Comparison of ENCODE assay signal across 9 cellular contexts in the genomic region with DNA sequence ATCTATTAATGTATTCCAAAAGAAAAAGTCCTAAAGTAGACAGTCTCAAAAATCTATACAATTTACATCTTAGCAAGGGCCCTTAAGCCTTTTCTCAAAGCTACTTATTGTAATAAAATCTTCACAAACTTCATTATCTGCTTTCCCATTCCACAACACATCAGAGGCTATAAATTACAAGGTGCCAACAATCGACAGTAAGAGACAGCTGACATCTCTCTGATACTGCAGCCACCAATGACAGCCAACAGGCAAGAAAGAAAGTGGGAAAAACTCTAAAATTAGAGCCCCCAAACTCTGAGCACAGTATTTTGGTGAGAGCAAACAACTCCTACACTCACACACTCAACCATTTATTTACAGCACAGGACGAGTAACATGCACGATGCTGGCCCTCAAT. TPM values are rescaled to one million over a fixed set of nuclear protein-coding genes. Genes with fewer than 3 reads are reported as not detected.
DNase-seq lines count a peak whose midpoint lies in the region; ATAC-seq, FAIRE-seq and TF ChIP-seq lines count a peak whose summit lies in the region.
"Had no signal": no experiment of that assay in that cellular context is flagged by ENCODE, and none has a peak within 500 bp of the region (broad histone marks: within the 10 kb centered on the region; RNA-seq: fewer than 3 reads in every experiment).

No MANE protein-coding gene starts in this region.

- POLR2A ChIA-PET in A549 (lab: Yijun Ruan, JAX) = no interaction called here
- POLR2A ChIA-PET in HEK293 (lab: Yijun Ruan, JAX) = interaction anchor here (1.0 kb wide), 2 partner anchors 26 to 288 kb away, joined by 3 read pairs; no protein-coding TSS in a partner anchor
- POLR2A ChIA-PET in K562 (lab: Yijun Ruan, JAX) = interaction anchor here (0.6 to 1.1 kb wide), 2 partner anchors 11 to 1114 kb away, joined by 3 to 4 read pairs; no protein-coding TSS in a partner anchor

- TF ChIP-seq RAD21 in A549 (conservative IDR thresholded peaks at IDR 0.05 in 1 of 2, IDR thresholded peaks at IDR 0.05 in 1 of 2) = no peak
- no peak for TF ChIP-seq RAD21 in K562 (CRISPR knock-in tag; conservative IDR thresholded peaks at IDR 0.05 in 1 of 2, IDR thresholded peaks at IDR 0.05 in 1 of 2)

- in situ Hi-C loops in K562 (cut with MboI) = no loop called here

- H3K4me1 ChIP-seq in A549 (peaks cover 11% of the 10 kb centered on the region; the same call in 2 of the 3 replicates), HEK293 (ENCODE audit: control insufficient read depth, insufficient read depth, low read length) (peaks cover 14% of the 10 kb centered on the region; the same call in 1 of the 2 replicates), K562 (replicated peaks in 1 of 2; ENCODE audit: control insufficient read depth in 2 of 2, insufficient read depth in 2 of 2, low read length in 2 of 2) (peaks cover 13 to 14% of the 10 kb centered on the region in 2 experiments; a peak in 4 of 5 replicates), muscle layer of duodenum (ENCODE audit: control insufficient read depth in 1 of 2, insufficient read depth in 2 of 2, low read length in 2 of 2) (peaks cover 5 to 6% of the 10 kb centered on the region in 2 donors)

- peak overlapping the region; percentile 21; the same call in 1 of the 2 replicates for H2AFZ ChIP-seq in K562 (ENCODE audit: low read depth, low read length)

- H3K9me3 ChIP-seq in A549 (no peaks in the 10 kb centered on the region), HEK293 (ENCODE audit: control insufficient read depth, insufficient read depth, low read depth, low read length) (no peaks in the 10 kb centered on the region), K562 (replicated peaks; ENCODE audit: control insufficient read depth, insufficient read depth, low read depth, low read length) (no peaks in the 10 kb centered on the region), muscle layer of duodenum (ENCODE audit: control insufficient read depth in 1 of 2, low read length in 2 of 2) (no peaks in the 10 kb centered on the region)

- H3K9me1 ChIP-seq in K562 (ENCODE audit: control insufficient read depth, insufficient read depth, low read length) = no peaks in the 10 kb centered on the region

- no peak for ATAC-seq in A549
- ATAC-seq in K562 = peak; percentile 10; the same call in 2 of the 3 replicates
- no peak for ATAC-seq in HG02610 (IDR thresholded peaks at IDR 0.05; ENCODE audit: unreplicated experiment)
- ATAC-seq in HG02588 (IDR thresholded peaks at IDR 0.05; ENCODE audit: unreplicated experiment) = no peak

- H3K36me3 ChIP-seq in HEK293 (ENCODE audit: control insufficient read depth in 2 of 2, insufficient read depth in 1 of 2, low read length in 2 of 2) (peaks cover 3 to 41% of the 10 kb centered on the region in 2 experiments; a peak in 2 of 3 replicates), K562 (ENCODE audit: control insufficient read depth, insufficient read depth, low read length) (peaks cover 33% of the 10 kb centered on the region), muscle layer of duodenum (ENCODE audit: control insufficient read depth in 1 of 2, insufficient read depth in 2 of 2, low read length in 2 of 2) (peaks cover 21 to 23% of the 10 kb centered on the region in 2 donors)

- H3K79me2 ChIP-seq in K562 (ENCODE audit: control insufficient read depth, insufficient read depth, low read length) = peaks cover 25% of the 10 kb centered on the region

- no peak for TF ChIP-seq POLR2A in A549 (IDR thresholded peaks at IDR 0.05; ENCODE audit: low read length)
- TF ChIP-seq POLR2A in K562 (conservative IDR thresholded peaks at IDR 0.05) = no peak

- H3K4me3 ChIP-seq in A549 (no peak overlapping the region), HEK293 (ENCODE audit: low read depth, low read length) (no peak overlapping the region), K562 (peak overlapping the region; percentile 56; the same call in 1 of the 2 replicates), muscle layer of duodenum (ENCODE audit: low read depth in 1 of 2, low read length in 2 of 2) (peak overlapping the region; percentile 46 to 80)

- H3K27me3 ChIP-seq in K562 (ENCODE audit: control insufficient read depth in 2 of 2, insufficient read depth in 2 of 2, low read length in 2 of 2) (no peaks in the 10 kb centered on the region), muscle layer of duodenum (ENCODE audit: low read depth, low read length) (no peaks in the 10 kb centered on the region)

- TF ChIP-seq EP300 in A549 (IDR thresholded peaks at IDR 0.05) = no peak
- peak; percentile 24; the same call in 1 of the 2 replicates for TF ChIP-seq EP300 in K562 (IDR thresholded peaks at IDR 0.05; ENCODE audit: low read length)

- CTCF ChIA-PET in A549 (lab: Yijun Ruan, JAX) (interaction anchor here (0.8 to 4.2 kb wide), 13 partner anchors 11 to 314 kb away, joined by 3 to 32 read pairs (median 3); a partner anchor contains a TSS), HEK293 (lab: Yijun Ruan, JAX) (interaction anchor here (0.6 to 4.9 kb wide), 10 partner anchors 10 to 494 kb away, joined by 3 to 28 read pairs (median 3); no protein-coding TSS in a partner anchor), K562 (lab: Yijun Ruan, JAX; ENCODE audit: low intra/inter-chr PET ratio) (no interaction called here)

- peak overlapping the region in 1 of 2 experiments; percentile 76; a peak in 2 of 4 replicates for H3K9ac ChIP-seq in K562 (ENCODE audit: insufficient read depth in 1 of 2, low read depth in 2 of 2, low read length in 2 of 2)

- no TSS peak for BruUV-seq in K562 (replicated peaks; lab: Mats Ljungman, UMichigan)

- FAIRE-seq in A549 (lab: Jason Lieb, UNC) = no peak
- no peak for FAIRE-seq in K562 (lab: Jason Lieb, UNC)

- intact Hi-C loops in K562 (cut with micrococcal nuclease) = no loop called here

- DNase-seq in A549 (ENCODE audit: low read depth in 1 of 2, low spot score in 1 of 2) (no peak), K562 (ENCODE audit: extremely low read depth in 1 of 4, low spot score in 3 of 4) (peak in 2 of 4 experiments; percentile 39 to 56), NCI-H748 treated with DMSO at 0.1 percent for 48 hours (lab: John Stamatoyannopoulos, UW) (no peak), COR-L47 (lab: John Stamatoyannopoulos, UW) (no peak)

- WGBS in A549 (ENCODE audit: missing lambda C conversion rate) = 75% methylated on average over 3 of the region's 3 CpGs
- WGBS in K562 (ENCODE audit: insufficient coverage, low coverage, missing lambda C conversion rate) = 0% methylated on average over 3 of the region's 3 CpGs

- H4K20me1 ChIP-seq in K562 (replicated peaks; ENCODE audit: control insufficient read depth, insufficient read depth, low read length) = no peaks in the 10 kb centered on the region

- H3K27ac ChIP-seq in A549 (no peak overlapping the region), HEK293 (ENCODE audit: extremely low read depth, low read depth, low read length) (no peak overlapping the region), K562 (ENCODE audit: extremely low read depth, low read depth, low read length) (peak overlapping the region; percentile 3; the same call in 2 of the 3 replicates), muscle layer of duodenum (ENCODE audit: low read length) (peak overlapping the region; percentile 70)

- no peak for TF ChIP-seq CTCF in A549 (IDR thresholded peaks at IDR 0.05)
- TF ChIP-seq CTCF in HEK293 (tag by site-specific recombination; IDR thresholded peaks at IDR 0.05) = no peak
- no peak for TF ChIP-seq CTCF in K562 (IDR thresholded peaks at IDR 0.05 in 2 of 3, conservative IDR thresholded peaks at IDR 0.05 in 1 of 3; ENCODE audit: insufficient read depth in 2 of 3, low read depth in 1 of 3, low read length in 3 of 3)

- H3K4me2 ChIP-seq in A549 (peak overlapping the region; percentile 88), K562 (ENCODE audit: insufficient read depth, low read length) (peak overlapping the region; percentile 68)

RNA-seq across cellular contexts. Expression of a gene that starts 2.2 kb away (rescaled TPM):
- polyA plus RNA-seq in A549 (2011; rRNA removed) (17.6 and 22.2 TPM in 2 replicates), A549 (2017; fragmentation: RNase III; extraction: RNeasy Plus Mini Kit Qiagen cat#74134 plus additional on column Dnase treatment) (9.0 to 9.7 TPM (median 9.7 TPM) in 3 replicates), K562 (2011; rRNA removed) (22.2 and 22.8 TPM in 2 replicates), K562 (2014; fragmentation: Illumina TruSeq; extraction: Trizol) (10.8 and 12.0 TPM in 2 replicates), K562 (2014; fragmentation: Nextera tagmentation; extraction: Ambion mirVana) (1 to 10 TPM; 2.1 to 3.2 TPM), K562 (2014; rRNA removed) (9.8 and 15.0 TPM in 2 replicates)
- 9.0 and 10.3 TPM in 2 replicates for polyA plus RNA-seq in A549 (2012; cell fraction: cytosol; rRNA removed)
- 23.9 and 24.6 TPM in 2 replicates for polyA plus RNA-seq in A549 (2012; cell fraction: nucleus; rRNA removed)
- polyA minus RNA-seq in A549 (2011; rRNA and poly(A)+ RNA removed) = 33.9 and 38.9 TPM in 2 replicates
- total RNA-seq in K562 (2011; cell fraction: chromatin; rRNA removed; ENCODE audit: low replicate concordance) = 59.6 and 73.4 TPM in 2 replicates
- total RNA-seq in K562 (2011; cell fraction: nucleolus; rRNA removed) = 47.6 and 52.5 TPM in 2 replicates
- 56.4 and 62.1 TPM in 2 replicates for total RNA-seq in K562 (2011; cell fraction: nucleoplasm; rRNA removed)
- total RNA-seq in K562 (2014; rRNA removed) (5.2 and 6.7 TPM in 2 replicates), K562 (2014; rRNA removed; fragmentation: Illumina TruSeq; extraction: Trizol) (7.2 and 7.3 TPM in 2 replicates), K562 (2015; rRNA removed; fragmentation: Illumina TruSeq; extraction: Trizol) (6.1 and 6.3 TPM in 2 replicates), K562 (2021) (13.0 and 13.7 TPM in 2 replicates)
- 23.9 and 26.3 TPM in 2 replicates for polyA plus RNA-seq in K562 (2011; cell fraction: cytosol; rRNA removed)
- 35.0 and 39.9 TPM in 2 replicates for polyA plus RNA-seq in K562 (2011; cell fraction: nucleus; rRNA removed)
- 6.7 and 7.5 TPM in 2 replicates for polyA plus RNA-seq in K562 (2012)
- polyA minus RNA-seq in K562 (2011; rRNA and poly(A)+ RNA removed) = 20.3 and 23.9 TPM in 2 replicates
- polyA minus RNA-seq in K562 (2011; cell fraction: cytosol; rRNA and poly(A)+ RNA removed) = 8.4 and 14.6 TPM in 2 replicates
- polyA minus RNA-seq in K562 (2011; cell fraction: nucleus; rRNA and poly(A)+ RNA removed) = 18.8 and 22.4 TPM in 2 replicates

RNA-seq across cellular contexts. Expression of a gene that starts 15.7 kb away (rescaled TPM):
- polyA plus RNA-seq in A549 (2011; rRNA removed) (not detected in 2 replicates), A549 (2017; fragmentation: RNase III; extraction: RNeasy Plus Mini Kit Qiagen cat#74134 plus additional on column Dnase treatment) (not detected in 3 replicates), K562 (2011; rRNA removed) (not detected in 2 replicates), K562 (2014; fragmentation: Illumina TruSeq; extraction: Trizol) (not detected in 2 replicates), K562 (2014; fragmentation: Nextera tagmentation; extraction: Ambion mirVana) (not detected), K562 (2014; rRNA removed) (not detected in 2 replicates)
- not detected in 2 replicates for polyA plus RNA-seq in A549 (2012; cell fraction: cytosol; rRNA removed)
- polyA plus RNA-seq in A549 (2012; cell fraction: nucleus; rRNA removed) = not detected in 2 replicates
- not detected in 2 replicates for polyA minus RNA-seq in A549 (2011; rRNA and poly(A)+ RNA removed)
- total RNA-seq in K562 (2011; cell fraction: chromatin; rRNA removed; ENCODE audit: low replicate concordance) = not detected in 2 replicates
- total RNA-seq in K562 (2011; cell fraction: nucleolus; rRNA removed) = not detected in 2 replicates
- not detected in 2 replicates for total RNA-seq in K562 (2011; cell fraction: nucleoplasm; rRNA removed)
- total RNA-seq in K562 (2014; rRNA removed) (not detected in 2 replicates), K562 (2014; rRNA removed; fragmentation: Illumina TruSeq; extraction: Trizol) (not detected in 2 replicates), K562 (2015; rRNA removed; fragmentation: Illumina TruSeq; extraction: Trizol) (not detected in 2 replicates), K562 (2021) (not detected in 2 replicates)
- polyA plus RNA-seq in K562 (2011; cell fraction: cytosol; rRNA removed) = not detected in 2 replicates
- not detected in 2 replicates for polyA plus RNA-seq in K562 (2011; cell fraction: nucleus; rRNA removed)
- not detected in 2 replicates for polyA plus RNA-seq in K562 (2012)
- not detected in 2 replicates for polyA minus RNA-seq in K562 (2011; rRNA and poly(A)+ RNA removed)
- not detected in 2 replicates for polyA minus RNA-seq in K562 (2011; cell fraction: cytosol; rRNA and poly(A)+ RNA removed)
- polyA minus RNA-seq in K562 (2011; cell fraction: nucleus; rRNA and poly(A)+ RNA removed) = not detected in 2 replicates
- total RNA-seq: dermis blood vessel endothelial cell had no signal

RNA-seq across cellular contexts. Expression of a gene that starts 49.3 kb away (rescaled TPM):
- polyA plus RNA-seq in A549 (2011; rRNA removed) (2.1 and 3.1 TPM in 2 replicates), A549 (2017; fragmentation: RNase III; extraction: RNeasy Plus Mini Kit Qiagen cat#74134 plus additional on column Dnase treatment) (4.0 to 6.0 TPM (median 5.1 TPM) in 3 replicates), K562 (2011; rRNA removed) (0.15 and 0.43 TPM in 2 replicates), K562 (2014; fragmentation: Illumina TruSeq; extraction: Trizol) (0.03 and 0.11 TPM in 2 replicates), K562 (2014; fragmentation: Nextera tagmentation; extraction: Ambion mirVana) (under 1 TPM in 1 of 2 experiments, not detected in 1; 0.01 TPM), K562 (2014; rRNA removed) (0.16 and 0.49 TPM in 2 replicates)
- polyA plus RNA-seq in A549 (2012; cell fraction: cytosol; rRNA removed) = 2.2 and 2.3 TPM in 2 replicates
- polyA plus RNA-seq in A549 (2012; cell fraction: nucleus; rRNA removed) = 9.6 and 11.6 TPM in 2 replicates
- polyA minus RNA-seq in A549 (2011; rRNA and poly(A)+ RNA removed) = 3.3 and 3.4 TPM in 2 replicates
- total RNA-seq in K562 (2011; cell fraction: chromatin; rRNA removed; ENCODE audit: low replicate concordance) = 0.30 and 0.46 TPM in 2 replicates
- 0.67 TPM in 1 of 2 replicates, not detected in the other for total RNA-seq in K562 (2011; cell fraction: nucleolus; rRNA removed)
- 0.07 and 0.15 TPM in 2 replicates for total RNA-seq in K562 (2011; cell fraction: nucleoplasm; rRNA removed)
- total RNA-seq in K562 (2014; rRNA removed) (0.05 and 0.16 TPM in 2 replicates), K562 (2014; rRNA removed; fragmentation: Illumina TruSeq; extraction: Trizol) (0.11 and 0.22 TPM in 2 replicates), K562 (2015; rRNA removed; fragmentation: Illumina TruSeq; extraction: Trizol) (0.11 and 0.25 TPM in 2 replicates), K562 (2021) (0.16 and 0.27 TPM in 2 replicates)
- polyA plus RNA-seq in K562 (2011; cell fraction: cytosol; rRNA removed) = 0.18 and 0.55 TPM in 2 replicates
- 0.74 and 1.3 TPM in 2 replicates for polyA plus RNA-seq in K562 (2011; cell fraction: nucleus; rRNA removed)
- polyA plus RNA-seq in K562 (2012) = 0.46 and 0.48 TPM in 2 replicates
- 0.24 and 0.46 TPM in 2 replicates for polyA minus RNA-seq in K562 (2011; rRNA and poly(A)+ RNA removed)
- polyA minus RNA-seq in K562 (2011; cell fraction: cytosol; rRNA and poly(A)+ RNA removed) = 0.73 and 0.76 TPM in 2 replicates
- 0.33 and 0.40 TPM in 2 replicates for polyA minus RNA-seq in K562 (2011; cell fraction: nucleus; rRNA and poly(A)+ RNA removed)

Comparison
In these comparisons a context has a peak if more than half of its experiments do, and no peak if none do; other contexts are left out.
1. H3K27ac ChIP-seq: peak in K562 (single experiment) and muscle layer of duodenum (single experiment); none in A549 (0 of 2) and HEK293 (single experiment).
2. H3K4me3 ChIP-seq: peak in K562 (single experiment) and muscle layer of duodenum (2 of 2); none in A549 (single experiment) and HEK293 (single experiment).